ENCODE assay signal across 12 cellular contexts in the genomic region with DNA sequence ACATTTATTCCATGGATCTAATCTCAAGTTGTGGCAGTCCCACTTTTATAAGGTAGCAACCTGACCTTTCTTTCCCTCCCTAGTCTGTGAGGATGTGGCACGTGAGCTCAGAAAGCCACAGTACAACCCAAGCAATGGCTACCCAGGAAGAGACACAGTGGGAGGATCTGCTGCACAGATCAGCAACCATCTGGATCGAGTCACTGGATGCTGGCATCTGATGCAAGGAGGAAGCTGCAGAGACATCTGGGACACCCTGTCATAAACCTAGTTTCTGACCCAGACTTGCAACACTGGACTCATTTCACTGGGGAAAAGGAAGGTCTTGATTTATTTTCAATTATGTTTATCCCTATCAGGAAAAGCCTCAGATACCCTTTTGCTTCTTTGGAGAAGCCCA.
A peak's percentile ranks its signal among the peaks of the same experiment; 100 is the strongest.
DNase-seq lines count a peak whose midpoint lies in the region; ATAC-seq and TF ChIP-seq lines count a peak whose summit lies in the region.
"Had no signal": no experiment of that assay in that cellular context is flagged by ENCODE, and none has a peak within 500 bp of the region (broad histone marks: within the 10 kb centered on the region; RNA-seq: fewer than 3 reads in every experiment).

No MANE protein-coding gene starts in this region.

- H3K27ac ChIP-seq in VCaP (peak overlapping the region; percentile 64), aorta (ENCODE audit: low read depth in 1 of 2, low read length in 2 of 2) (no peak overlapping the region)
- H3K27ac ChIP-seq: 22Rv1 had no signal

- H3K4me1 ChIP-seq in aorta (ENCODE audit: control insufficient read depth in 1 of 2, insufficient read depth in 2 of 2, low read length in 2 of 2): peaks cover 0 to 2% of the 10 kb centered on the region in 2 donors

- 27 to 40% methylated on average over 2 of the region's 2 CpGs for WGBS in aorta, 2 donors

- TF ChIP-seq CTCF in VCaP (conservative IDR thresholded peaks at IDR 0.05) (no peak), kidney epithelial cell (IDR thresholded peaks at IDR 0.05; ENCODE audit: insufficient read depth, low read length, poor library complexity, severe bottlenecking) (no peak)

- intact Hi-C loops in aorta (cut with DNase I): no loop called here

- H3K27me3 ChIP-seq in kidney epithelial cell (ENCODE audit: control insufficient read depth, insufficient read depth, low read length) (no peaks in the 10 kb centered on the region), aorta (ENCODE audit: control insufficient read depth in 1 of 2, insufficient read depth in 2 of 2, low read length in 1 of 2) (no peaks in the 10 kb centered on the region)

- H3K4me3 ChIP-seq in kidney epithelial cell (ENCODE audit: low read depth, low read length): no peak overlapping the region
- no peak overlapping the region for H3K4me3 ChIP-seq in aorta (ENCODE audit: low read length in 2 of 2)

- no peaks in the 10 kb centered on the region for H3K36me3 ChIP-seq in kidney epithelial cell (ENCODE audit: control insufficient read depth, insufficient read depth, low read length)
- H3K36me3 ChIP-seq in aorta (ENCODE audit: control insufficient read depth in 1 of 2, insufficient read depth in 2 of 2, low read length in 1 of 2): no peaks in the 10 kb centered on the region

- H3K9me3 ChIP-seq in aorta (ENCODE audit: control insufficient read depth, low read length): no peaks in the 10 kb centered on the region

- DNase-seq in DMS53 (lab: John Stamatoyannopoulos, UW) (peak; percentile 3), DMS53 treated with DMSO at 0.1 percent for 48 hours (lab: John Stamatoyannopoulos, UW; ENCODE audit: unreplicated experiment) (no peak), kidney epithelial cell (ENCODE audit: low read depth) (peak; percentile 9), ureter (ENCODE audit: low spot score) (peak; percentile 62), aorta (no peak), G401 (ENCODE audit: low spot score) (no peak), NCI-H2029 (lab: John Stamatoyannopoulos, UW) (no peak)
- DNase-seq: KBM-7, NCI-H2171 treated with DMSO at 0.1 percent for 48 hours, T-helper 2 cell had no signal

- in situ Hi-C loops in G401 (cut with HindIII; ENCODE audit: low sequenced_read_pairs): no loop called here

- ATAC-seq in aorta (ENCODE audit: low FRiP score): no peak

Comparison
In these comparisons a context has a peak if more than half of its experiments do, and no peak if none do; other contexts are left out.
1. DNase-seq: peak in DMS53 (single experiment), kidney epithelial cell (single experiment) and ureter (single experiment); none in DMS53 treated with DMSO at 0.1 percent for 48 hours (single experiment), aorta (0 of 2), G401 (single experiment) and NCI-H2029 (single experiment).